Comparison of ENCODE assay signal across 8 cellular contexts in genomic region chr2:7168012-7168411, GRCh38.
"Had no signal": no experiment of that assay in that cellular context is flagged by ENCODE, and none has a peak within 500 bp of the region (broad histone marks: within the 10 kb centered on the region; RNA-seq: fewer than 3 reads in every experiment).

No MANE protein-coding gene starts in this region.

- H3K4me3 ChIP-seq: K562 had no signal

- FAIRE-seq: HTR-8/SVneo, K562 had no signal

- H3K4me3 Mint-ChIP-seq: IgD-negative memory B cell had no signal

- H3K36me3 Mint-ChIP-seq: IgD-negative memory B cell had no signal

- H3K4me2 ChIP-seq: KMS-11 had no signal

- H3K27ac Mint-ChIP-seq: IgD-negative memory B cell had no signal

- ATAC-seq: K562 had no signal

- H3K27ac ChIP-seq: HL-60, KMS-11 had no signal

- DNase-seq: IMR-90, KBM-7, KG1 had no signal

- H3K9ac ChIP-seq: KMS-11 had no signal

- H3K9me3 Mint-ChIP-seq: IgD-negative memory B cell had no signal

- H3K4me1 Mint-ChIP-seq: IgD-negative memory B cell had no signal

- H3K27me3 Mint-ChIP-seq: IgD-negative memory B cell had no signal
